8 cellular contexts compared by ENCODE assay signal in the genomic region with DNA sequence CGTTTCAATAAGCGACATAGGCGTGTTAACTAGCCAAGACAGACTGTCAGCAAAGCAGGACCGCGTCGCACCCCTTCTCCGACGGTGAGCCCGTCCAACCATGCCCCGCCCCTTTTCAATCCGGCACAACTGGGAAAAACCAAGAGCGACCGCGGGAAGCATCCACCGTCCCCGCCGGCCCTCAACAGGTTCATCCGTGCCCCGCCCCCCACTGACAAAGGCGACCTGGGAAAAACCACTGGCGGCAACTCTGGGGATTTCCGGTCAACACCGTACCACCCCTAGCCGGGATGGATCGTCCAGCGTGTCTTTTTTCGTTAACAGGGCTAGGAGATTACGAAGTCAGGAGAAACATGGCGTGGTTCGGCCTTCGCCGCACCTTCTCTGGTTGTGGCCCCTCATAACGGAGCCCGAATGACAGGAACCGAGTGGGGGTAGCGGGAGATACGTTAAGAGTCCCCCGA. TPM values are rescaled to one million over a fixed set of nuclear protein-coding genes. Genes with fewer than 3 reads are reported as not detected.
DNase-seq lines count a peak whose midpoint lies in the region; ATAC-seq lines count a peak whose summit lies in the region.

No MANE protein-coding gene starts in this region.

- no peaks in the 10 kb centered on the region for H3K27me3 ChIP-seq in iPS-15b (ENCODE audit: control insufficient read depth, insufficient read depth, low read length)

- ATAC-seq in HG02852 (IDR thresholded peaks at IDR 0.05; ENCODE audit: unreplicated experiment) (peak; percentile 4), sciatic nerve (peak; percentile 64), HG02759 (IDR thresholded peaks at IDR 0.05; ENCODE audit: unreplicated experiment) (no peak)

- intact Hi-C loops in sciatic nerve (cut with DNase I): no loop called here

- peak overlapping the region; percentile 98 for H3K27ac Mint-ChIP-seq in T-helper 2 cell treated with Interferon-gamma antibody and Interleukin-4, amounts not matched to agents 5 μg/mL and 100 μg/mL, for 36 hours

- no peaks in the 10 kb centered on the region for H3K9me3 ChIP-seq in iPS-15b (ENCODE audit: control insufficient read depth, insufficient read depth, low read length)

- DNase-seq in ELF-1 (ENCODE audit: low read depth, low spot score): peak; percentile 95
- DNase-seq in NCI-H187 treated with DMSO at 0.1 percent for 48 hours (lab: John Stamatoyannopoulos, UW): peak; percentile 8
- peak; percentile 45 for DNase-seq in T-helper 2 cell treated with Interferon-gamma antibody and Interleukin-4, amounts not matched to agents 5 μg/mL and 100 μg/mL, for 36 hours (ENCODE audit: low spot score)
- peak; percentile 37 to 94 for DNase-seq in T47D (ENCODE audit: low read depth in 1 of 2, low spot score in 1 of 2)
- DNase-seq in sciatic nerve (ENCODE audit: low spot score): peak; percentile 84

- H3K36me3 Mint-ChIP-seq in T-helper 2 cell treated with Interferon-gamma antibody and Interleukin-4, amounts not matched to agents 5 μg/mL and 100 μg/mL, for 36 hours (ENCODE audit: low read depth): peaks cover 15% of the 10 kb centered on the region

- H3K4me1 ChIP-seq in iPS-15b (ENCODE audit: control insufficient read depth, insufficient read depth, low read length): peaks cover 3% of the 10 kb centered on the region

- H3K36me3 ChIP-seq in iPS-15b (ENCODE audit: control insufficient read depth, insufficient read depth, low read length): peaks cover 27% of the 10 kb centered on the region

- H3K9me3 Mint-ChIP-seq in T-helper 2 cell treated with Interferon-gamma antibody and Interleukin-4, amounts not matched to agents 5 μg/mL and 100 μg/mL, for 36 hours: no peaks in the 10 kb centered on the region

- no peaks in the 10 kb centered on the region for H3K27me3 Mint-ChIP-seq in T-helper 2 cell treated with Interferon-gamma antibody and Interleukin-4, amounts not matched to agents 5 μg/mL and 100 μg/mL, for 36 hours (ENCODE audit: low read depth)

- peak overlapping the region; percentile 87 for H3K9ac ChIP-seq in iPS-15b (ENCODE audit: low read depth, low read length)

- peak overlapping the region; percentile 88 for H3K4me3 Mint-ChIP-seq in T-helper 2 cell treated with Interferon-gamma antibody and Interleukin-4, amounts not matched to agents 5 μg/mL and 100 μg/mL, for 36 hours

- H3K4me1 Mint-ChIP-seq in T-helper 2 cell treated with Interferon-gamma antibody and Interleukin-4, amounts not matched to agents 5 μg/mL and 100 μg/mL, for 36 hours (ENCODE audit: low read depth): peaks cover 10% of the 10 kb centered on the region

- in situ Hi-C loops in T47D (cut with HindIII; ENCODE audit: low pct_unique_long_range_greater_than_20kb, low sequenced_read_pairs): no loop called here

- peak overlapping the region; percentile 93 for H3K4me3 ChIP-seq in iPS-15b (ENCODE audit: low read depth, low read length)

RNA-seq across cellular contexts. Expression of a gene that starts 0.4 kb away (rescaled TPM):
- total RNA-seq in sciatic nerve: 28.0 TPM

RNA-seq across cellular contexts. Expression of a gene that starts 0.5 kb away (rescaled TPM):
- total RNA-seq in sciatic nerve: 51.2 TPM

RNA-seq across cellular contexts. Expression of a gene that starts 14.3 kb away (rescaled TPM):
- total RNA-seq in sciatic nerve: 19.2 TPM

RNA-seq across cellular contexts. Expression of a gene that starts 21.6 kb away (rescaled TPM):
- total RNA-seq in sciatic nerve: 10.8 TPM

Comparison
In these comparisons a context has a peak if more than half of its experiments do, and no peak if none do; other contexts are left out.
1. DNase-seq: peak in every context shown above with its lines; median percentile 95 in ELF-1; 84 in sciatic nerve; 66 in T47D; 45 in T-helper 2 cell treated with Interferon-gamma antibody and Interleukin-4, amounts not matched to agents 5 μg/mL and 100 μg/mL, for 36 hours; 8 in NCI-H187 treated with DMSO at 0.1 percent for 48 hours.